ENCODE assay signal across 9 cellular contexts in genomic region chr1:110243146-110243545, GRCh38. TPM values are rescaled to one million over a fixed set of nuclear protein-coding genes. Genes with fewer than 3 reads are reported as not detected.
DNase-seq lines count a peak whose midpoint lies in the region; ATAC-seq and TF ChIP-seq lines count a peak whose summit lies in the region.
"Had no signal": no experiment of that assay in that cellular context is flagged by ENCODE, and none has a peak within 500 bp of the region (broad histone marks: within the 10 kb centered on the region; RNA-seq: fewer than 3 reads in every experiment).

No MANE protein-coding gene starts in this region.

- H3K4me2 ChIP-seq in OCI-LY1 (ENCODE audit: low read length), result peak overlapping the region; percentile 40; the same call in 1 of the 2 replicates
- peak overlapping the region; percentile 65 for H3K4me2 ChIP-seq in neural progenitor cell

- no peak overlapping the region for H3K4me3 Mint-ChIP-seq in neural progenitor cell
- no peak overlapping the region for H3K4me3 Mint-ChIP-seq in CD4-positive, alpha-beta memory T cell
- H3K4me3 Mint-ChIP-seq: activated naive CD4-positive, alpha-beta T cell treated with anti-CD3 and anti-CD28 coated beads, Interleukin-2, amount 10 ng/mL, durations not matched to agents 7 days and 5 days had no signal

- DNase-seq in neural progenitor cell (ENCODE audit: low spot score) (no peak), caudate nucleus (lab: John Stamatoyannopoulos, UW) (no peak)
- no peak for DNase-seq in CD4-positive, alpha-beta memory T cell
- DNase-seq: activated naive CD4-positive, alpha-beta T cell treated with anti-CD3 and anti-CD28 coated beads, Interleukin-2, amount 10 ng/mL, durations not matched to agents 7 days and 5 days; stimulated activated CD4-positive, alpha-beta T cell treated with anti-CD3 and anti-CD28 coated beads, Interleukin-4, amount 100 ng/mL, for 4 hours had no signal

- no peak overlapping the region for H3K4me3 ChIP-seq in OCI-LY1 (ENCODE audit: low read depth, low read length, poor library complexity, severe bottlenecking)
- peak overlapping the region; percentile 13 for H3K4me3 ChIP-seq in neural progenitor cell
- H3K4me3 ChIP-seq in CD4-positive, alpha-beta memory T cell (ENCODE audit: low read length in 2 of 2), result no peak overlapping the region

- H4K20me1 ChIP-seq in OCI-LY1 (ENCODE audit: insufficient read depth, low read length) (no peaks in the 10 kb centered on the region), neural progenitor cell (ENCODE audit: low read depth) (no peaks in the 10 kb centered on the region)

- intact Hi-C loops in CD4-positive, alpha-beta memory T cell (cut with micrococcal nuclease), result no loop called here

- H3K27ac ChIP-seq in OCI-LY1 (ENCODE audit: low read depth, low read length, poor library complexity, severe bottlenecking) (no peak overlapping the region), neural progenitor cell (no peak overlapping the region), caudate nucleus (ENCODE audit: low read depth, low read length) (no peak overlapping the region)
- H3K27ac ChIP-seq in CD4-positive, alpha-beta memory T cell (ENCODE audit: low read depth, low read length), result no peak overlapping the region

- H2AFZ ChIP-seq in OCI-LY1 (ENCODE audit: low read length) (no peak overlapping the region), neural progenitor cell (replicated peaks) (peak overlapping the region; percentile 93)

- no peaks in the 10 kb centered on the region for H3K9me2 ChIP-seq in OCI-LY1 (ENCODE audit: low read depth, low read length)

- H3K9me3 ChIP-seq in OCI-LY1 (ENCODE audit: low read length) (no peaks in the 10 kb centered on the region), neural progenitor cell (ENCODE audit: low read depth) (no peaks in the 10 kb centered on the region)
- no peaks in the 10 kb centered on the region for H3K9me3 ChIP-seq in CD4-positive, alpha-beta memory T cell (ENCODE audit: control insufficient read depth in 1 of 2, low read length in 2 of 2)

- H3K79me2 ChIP-seq in OCI-LY1 (ENCODE audit: insufficient read depth, low read length) (no peaks in the 10 kb centered on the region), neural progenitor cell (ENCODE audit: low read depth) (no peaks in the 10 kb centered on the region)

- peaks cover 13% of the 10 kb centered on the region for H3K4me1 ChIP-seq in OCI-LY1 (ENCODE audit: insufficient read depth, low read length, severe bottlenecking)
- peaks cover 24% of the 10 kb centered on the region for H3K4me1 ChIP-seq in neural progenitor cell
- H3K4me1 ChIP-seq in CD4-positive, alpha-beta memory T cell (ENCODE audit: insufficient read depth, low read length), result no peaks in the 10 kb centered on the region

- peaks cover 17% of the 10 kb centered on the region for H3K27me3 Mint-ChIP-seq in neural progenitor cell (ENCODE audit: insufficient read depth, low read depth)
- no peaks in the 10 kb centered on the region for H3K27me3 Mint-ChIP-seq in CD4-positive, alpha-beta memory T cell
- H3K27me3 Mint-ChIP-seq: activated naive CD4-positive, alpha-beta T cell treated with anti-CD3 and anti-CD28 coated beads, Interleukin-2, amount 10 ng/mL, durations not matched to agents 7 days and 5 days had no signal

- H3K36me3 ChIP-seq in OCI-LY1 (ENCODE audit: insufficient read depth, low read length) (no peaks in the 10 kb centered on the region), neural progenitor cell (no peaks in the 10 kb centered on the region)
- no peaks in the 10 kb centered on the region for H3K36me3 ChIP-seq in CD4-positive, alpha-beta memory T cell (ENCODE audit: insufficient read depth, low read length)

- H3F3A ChIP-seq in OCI-LY1 (ENCODE audit: insufficient read depth, low read length) (no peaks in the 10 kb centered on the region), neural progenitor cell (ENCODE audit: low read depth) (peaks cover 6% of the 10 kb centered on the region)

- ATAC-seq in GM18867 (IDR thresholded peaks at IDR 0.05; ENCODE audit: unreplicated experiment), result peak; percentile 12
- peak; percentile 25 for ATAC-seq in HG02642 (IDR thresholded peaks at IDR 0.05; ENCODE audit: poor library complexity, unreplicated experiment)
- no peak for ATAC-seq in GM21528 (IDR thresholded peaks at IDR 0.05; ENCODE audit: low FRiP score, unreplicated experiment)

- H3K36me3 Mint-ChIP-seq in neural progenitor cell, result no peaks in the 10 kb centered on the region
- H3K36me3 Mint-ChIP-seq in CD4-positive, alpha-beta memory T cell, result peaks cover 0 to 3% of the 10 kb centered on the region in 2 donors
- H3K36me3 Mint-ChIP-seq: activated naive CD4-positive, alpha-beta T cell treated with anti-CD3 and anti-CD28 coated beads, Interleukin-2, amount 10 ng/mL, durations not matched to agents 7 days and 5 days had no signal

- TF ChIP-seq CTCF in OCI-LY1 (IDR thresholded peaks at IDR 0.05; ENCODE audit: low read length) (no peak), neural progenitor cell (IDR thresholded peaks at IDR 0.05) (no peak)

- H3K27me3 ChIP-seq in OCI-LY1 (ENCODE audit: insufficient read depth, low read length), result no peaks in the 10 kb centered on the region
- H3K27me3 ChIP-seq in neural progenitor cell, result no peaks in the 10 kb centered on the region
- no peaks in the 10 kb centered on the region for H3K27me3 ChIP-seq in CD4-positive, alpha-beta memory T cell (ENCODE audit: insufficient read depth, low read length)

- peaks cover 36% of the 10 kb centered on the region for H3K4me1 Mint-ChIP-seq in neural progenitor cell
- peaks cover 0 to 3% (median 0%) of the 10 kb centered on the region in 4 donors for H3K4me1 Mint-ChIP-seq in CD4-positive, alpha-beta memory T cell
- H3K4me1 Mint-ChIP-seq: activated naive CD4-positive, alpha-beta T cell treated with anti-CD3 and anti-CD28 coated beads, Interleukin-2, amount 10 ng/mL, durations not matched to agents 7 days and 5 days had no signal

- CTCF ChIA-PET in CD4-positive, alpha-beta memory T cell (lab: Charles Lee; ENCODE audit: partially characterized antibody), result no interaction called here

- H3K9ac ChIP-seq in OCI-LY1 (ENCODE audit: low read length) (no peak overlapping the region), neural progenitor cell (no peak overlapping the region)

- POLR2A ChIA-PET in CD4-positive, alpha-beta memory T cell (lab: Charles Lee; ENCODE audit: partially characterized antibody), result no interaction called here

- no peak overlapping the region for H3K27ac Mint-ChIP-seq in neural progenitor cell
- no peak overlapping the region for H3K27ac Mint-ChIP-seq in CD4-positive, alpha-beta memory T cell
- H3K27ac Mint-ChIP-seq: activated naive CD4-positive, alpha-beta T cell treated with anti-CD3 and anti-CD28 coated beads, Interleukin-2, amount 10 ng/mL, durations not matched to agents 7 days and 5 days had no signal

- H3K9me3 Mint-ChIP-seq in neural progenitor cell, result no peaks in the 10 kb centered on the region
- H3K9me3 Mint-ChIP-seq in CD4-positive, alpha-beta memory T cell, result no peaks in the 10 kb centered on the region
- H3K9me3 Mint-ChIP-seq: activated naive CD4-positive, alpha-beta T cell treated with anti-CD3 and anti-CD28 coated beads, Interleukin-2, amount 10 ng/mL, durations not matched to agents 7 days and 5 days had no signal

RNA-seq across cellular contexts. Expression of gene KCNC4, which starts 33.0 kb away (rescaled TPM):
- total RNA-seq in neural progenitor cell (ENCODE audit: low replicate concordance), result 1.3 and 2.0 TPM in 2 replicates
- total RNA-seq in CD4-positive, alpha-beta memory T cell, result 10 to 100 TPM; 11.9 to 13.4 TPM
- 1 to 10 TPM; 2.3 to 3.0 TPM for polyA plus RNA-seq in CD4-positive, alpha-beta memory T cell
